Comparison of ENCODE assay signal across 2 cellular contexts in genomic region chr11:7941141-7941540, GRCh38.
TF ChIP-seq lines count a peak whose summit lies in the region.

No MANE protein-coding gene starts in this region.

TF ChIP-seq in HepG2, 621 proteins besides CTCF, POLR2A, EP300 and RAD21:
- TF ChIP-seq ZNF101 (CRISPR knock-in tag; IDR thresholded peaks at IDR 0.05; ENCODE audit: borderline replicate concordance, low read depth) (no peak), MYPOP (CRISPR knock-in tag; IDR thresholded peaks at IDR 0.05) (no peak), MAFK (conservative IDR thresholded peaks at IDR 0.05 in 1 of 2, IDR thresholded peaks at IDR 0.05 in 1 of 2; ENCODE audit: low read length in 2 of 2) (peak; percentile 77 to 85), MAFF (IDR thresholded peaks at IDR 0.05; ENCODE audit: low read depth, low read length) (peak; percentile 79)
- TF ChIP-seq, protein P1, sequence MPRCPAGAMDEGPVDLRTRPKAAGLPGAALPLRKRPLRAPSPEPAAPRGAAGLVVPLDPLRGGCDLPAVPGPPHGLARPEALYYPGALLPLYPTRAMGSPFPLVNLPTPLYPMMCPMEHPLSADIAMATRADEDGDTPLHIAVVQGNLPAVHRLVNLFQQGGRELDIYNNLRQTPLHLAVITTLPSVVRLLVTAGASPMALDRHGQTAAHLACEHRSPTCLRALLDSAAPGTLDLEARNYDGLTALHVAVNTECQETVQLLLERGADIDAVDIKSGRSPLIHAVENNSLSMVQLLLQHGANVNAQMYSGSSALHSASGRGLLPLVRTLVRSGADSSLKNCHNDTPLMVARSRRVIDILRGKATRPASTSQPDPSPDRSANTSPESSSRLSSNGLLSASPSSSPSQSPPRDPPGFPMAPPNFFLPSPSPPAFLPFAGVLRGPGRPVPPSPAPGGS (CRISPR knock-in tag; IDR thresholded peaks at IDR 0.05) = no peak
TF ChIP-seq in HepG2: peak in this region for 2.

TF ChIP-seq in K562, 482 proteins besides CTCF, POLR2A, EP300 and RAD21:
- TF ChIP-seq MAFK (IDR thresholded peaks at IDR 0.05; ENCODE audit: low read length) (peak; percentile 26; the same call in 1 of the 2 replicates), C11orf30 (IDR thresholded peaks at IDR 0.05; ENCODE audit: low read depth) (peak; percentile 61), ZBTB7A (IDR thresholded peaks at IDR 0.05; ENCODE audit: borderline replicate concordance, control insufficient read depth, low read depth, low read length) (no peak), ZNF316 (IDR thresholded peaks at IDR 0.05) (peak; percentile 70)
